2 cellular contexts compared by ENCODE assay signal in the genomic region with DNA sequence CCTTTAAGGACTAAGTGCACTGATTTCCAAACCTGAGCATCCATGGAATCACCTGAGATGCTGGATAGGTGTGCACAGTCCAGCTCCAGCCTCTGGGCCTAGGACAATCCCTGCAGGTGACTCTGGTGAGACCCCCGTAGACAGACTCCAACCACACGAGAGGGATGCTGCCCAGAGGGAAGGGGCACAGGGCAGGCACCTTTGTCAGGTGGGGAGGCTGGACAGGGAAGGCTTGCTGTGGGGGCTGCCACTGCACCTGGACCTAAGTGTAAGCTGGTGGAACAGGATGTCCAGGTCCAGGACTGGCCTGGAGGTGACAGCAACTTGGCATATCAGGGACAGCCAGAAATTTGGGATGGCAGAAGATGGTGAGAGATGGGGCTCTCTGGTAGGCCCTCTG.
TF ChIP-seq lines count a peak whose summit lies in the region.

No MANE protein-coding gene starts in this region.

TF ChIP-seq in IMR-90, 13 proteins besides CTCF, POLR2A, EP300 and RAD21:
- TF ChIP-seq, protein P1, sequence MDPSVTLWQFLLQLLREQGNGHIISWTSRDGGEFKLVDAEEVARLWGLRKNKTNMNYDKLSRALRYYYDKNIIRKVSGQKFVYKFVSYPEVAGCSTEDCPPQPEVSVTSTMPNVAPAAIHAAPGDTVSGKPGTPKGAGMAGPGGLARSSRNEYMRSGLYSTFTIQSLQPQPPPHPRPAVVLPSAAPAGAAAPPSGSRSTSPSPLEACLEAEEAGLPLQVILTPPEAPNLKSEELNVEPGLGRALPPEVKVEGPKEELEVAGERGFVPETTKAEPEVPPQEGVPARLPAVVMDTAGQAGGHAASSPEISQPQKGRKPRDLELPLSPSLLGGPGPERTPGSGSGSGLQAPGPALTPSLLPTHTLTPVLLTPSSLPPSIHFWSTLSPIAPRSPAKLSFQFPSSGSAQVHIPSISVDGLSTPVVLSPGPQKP (IDR thresholded peaks at IDR 0.05; ENCODE audit: borderline replicate concordance, low read depth, low read length): no peak
- TF ChIP-seq MAZ (IDR thresholded peaks at IDR 0.05; ENCODE audit: borderline replicate concordance, low read depth, low read length) (no peak), MXI1 (IDR thresholded peaks at IDR 0.05; ENCODE audit: borderline replicate concordance, low read depth, low read length) (no peak), RCOR1 (IDR thresholded peaks at IDR 0.05; ENCODE audit: insufficient replicate concordance, low read length) (no peak), CHD1 (IDR thresholded peaks at IDR 0.05; ENCODE audit: low read depth, low read length) (no peak), FOS (IDR thresholded peaks at IDR 0.05; ENCODE audit: low read depth, low read length) (no peak), MAFK (IDR thresholded peaks at IDR 0.05; ENCODE audit: low read depth, low read length) (no peak), BHLHE40 (IDR thresholded peaks at IDR 0.05; ENCODE audit: low read depth, low read length) (no peak), NFE2L2 (IDR thresholded peaks at IDR 0.05; ENCODE audit: low read depth, low read length) (no peak), CEBPB (IDR thresholded peaks at IDR 0.05; ENCODE audit: low read depth, low read length) (no peak), RFX5 (IDR thresholded peaks at IDR 0.05; ENCODE audit: low read depth, low read length) (no peak), USF2 (IDR thresholded peaks at IDR 0.05; ENCODE audit: low read depth, low read length) (no peak)

TF ChIP-seq in H1, 55 proteins besides CTCF, POLR2A, EP300 and RAD21:
- TF ChIP-seq SIX5 (IDR thresholded peaks at IDR 0.05; ENCODE audit: low read depth, low read length) (no peak), TEAD4 (IDR thresholded peaks at IDR 0.05; ENCODE audit: low read depth, low read length) (no peak), GABPA (IDR thresholded peaks at IDR 0.05; ENCODE audit: borderline replicate concordance, insufficient read depth, low read length) (no peak), CREB1 (IDR thresholded peaks at IDR 0.05) (no peak), JUN (IDR thresholded peaks at IDR 0.05; ENCODE audit: low read depth, low read length) (no peak), HDAC2 (IDR thresholded peaks at IDR 0.05; ENCODE audit: borderline replicate concordance in 1 of 2, low read depth in 2 of 2, low read length in 2 of 2) (no peak)
